In the genomic region with DNA sequence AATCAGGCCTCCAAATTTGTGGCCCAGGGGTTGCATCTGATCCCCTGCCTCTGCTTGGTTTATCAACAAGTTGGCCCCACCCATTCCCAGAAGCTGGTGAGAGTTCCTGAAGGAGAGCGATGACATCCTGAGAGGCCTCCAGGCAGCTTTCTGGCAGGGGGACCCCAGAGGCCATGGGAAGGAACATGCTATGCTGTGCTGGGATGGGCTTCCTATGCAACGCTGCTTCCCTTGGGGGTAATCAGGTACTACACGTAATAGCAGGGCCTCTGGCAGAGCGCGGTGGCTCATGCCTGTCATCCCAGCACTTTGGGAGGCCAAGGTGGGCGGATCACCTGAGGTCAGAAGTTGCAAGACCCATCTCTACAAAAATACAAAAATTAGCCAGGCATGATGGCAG, we compare ENCODE assay signal across 27 cellular contexts. TPM values are rescaled to one million over a fixed set of nuclear protein-coding genes. Genes with fewer than 3 reads are reported as not detected.
DNase-seq lines count a peak whose midpoint lies in the region; ATAC-seq, FAIRE-seq and TF ChIP-seq lines count a peak whose summit lies in the region.
"Had no signal": no experiment of that assay in that cellular context is flagged by ENCODE, and none has a peak within 500 bp of the region (broad histone marks: within the 10 kb centered on the region; RNA-seq: fewer than 3 reads in every experiment).

No MANE protein-coding gene starts in this region.

- H3K9me3 Mint-ChIP-seq in glutamatergic neuron (ENCODE audit: unreplicated experiment): no peaks in the 10 kb centered on the region
- H3K9me3 Mint-ChIP-seq: CD8-positive, alpha-beta T cell had no signal

- in situ Hi-C loops in IMR-90 (cut with MboI; ENCODE audit: low sequenced_read_pairs): loop anchor here (5.0 kb wide), 1 partner anchor 115 kb away; no protein-coding TSS in a partner anchor

- no peaks in the 10 kb centered on the region for H3K27me3 ChIP-seq in IMR-90 (ENCODE audit: control insufficient read depth, insufficient read depth, low read length)
- H3K27me3 ChIP-seq: MG63 had no signal

- H3K9me3 ChIP-seq in A549 (no peaks in the 10 kb centered on the region), IMR-90 (ENCODE audit: control insufficient read depth, insufficient read depth, low read length) (no peaks in the 10 kb centered on the region)
- H3K9me3 ChIP-seq: HAP-1, MG63 had no signal

- H3K4me3 ChIP-seq in A549 (no peak overlapping the region), IMR-90 (ENCODE audit: insufficient read depth, low read depth, low read length) (no peak overlapping the region)
- H3K4me3 ChIP-seq: HAP-1, MG63 had no signal

- no peak overlapping the region for H3K56ac ChIP-seq in IMR-90 (ENCODE audit: extremely low read depth, insufficient read depth, low read length)

- H4K8ac ChIP-seq in IMR-90 (ENCODE audit: low read depth in 2 of 2, low read length in 2 of 2): no peak overlapping the region

- 96% methylated on average over 4 of the region's 6 CpGs for WGBS in A549 (ENCODE audit: missing lambda C conversion rate)
- WGBS in IMR-90 (ENCODE audit: extremely low coverage in 2 of 2, insufficient read length in 1 of 2), 2 experiments: 100% methylated on average over 1 of the region's 6 CpGs; no CpG with 5 or more reads in 1 of the 2 experiments

- no peak overlapping the region for H3K27ac Mint-ChIP-seq in glutamatergic neuron (ENCODE audit: unreplicated experiment)
- H3K27ac Mint-ChIP-seq: CD8-positive, alpha-beta T cell had no signal

- TF ChIP-seq POLR2A in A549 (IDR thresholded peaks at IDR 0.05; ENCODE audit: low read length) (no peak), IMR-90 (IDR thresholded peaks at IDR 0.05; ENCODE audit: low read depth, low read length) (no peak)

- H3K79me1 ChIP-seq in IMR-90 (ENCODE audit: low read depth in 1 of 2, low read length in 2 of 2): peaks cover 0 to 6% of the 10 kb centered on the region in 2 experiments; a peak in 2 of 4 replicates

- dilution Hi-C loops in IMR-90 (cut with HindIII; ENCODE audit: low sequenced_read_pairs, unreplicated experiment): no loop called here

- no peak overlapping the region for H2BK15ac ChIP-seq in IMR-90 (ENCODE audit: low read depth, low read length)

- no peak overlapping the region for H3K9ac ChIP-seq in IMR-90 (ENCODE audit: low read depth, low read length)

- POLR2A ChIA-PET in A549 (lab: Yijun Ruan, JAX) (no interaction called here), IMR-90 (lab: Charles Lee; ENCODE audit: unreplicated experiment) (no interaction called here)

- BruUV-seq in IMR-90 (replicated peaks; lab: Mats Ljungman, UMichigan): no TSS peak

- no peak overlapping the region for H4K5ac ChIP-seq in IMR-90 (ENCODE audit: low read depth, low read length)

- H2AFZ ChIP-seq in IMR-90 (replicated peaks; ENCODE audit: low read length, poor library complexity): no peak overlapping the region

- H3K36me3 ChIP-seq in IMR-90 (ENCODE audit: control insufficient read depth, insufficient read depth, low read length): peaks cover 45% of the 10 kb centered on the region

- no peak overlapping the region for H4K91ac ChIP-seq in IMR-90 (ENCODE audit: insufficient read depth, low read depth, low read length)

- no peaks in the 10 kb centered on the region for H3K36me3 Mint-ChIP-seq in glutamatergic neuron (ENCODE audit: unreplicated experiment)

- H3K4me1 ChIP-seq in A549 (peaks cover 14% of the 10 kb centered on the region), IMR-90 (ENCODE audit: control insufficient read depth, insufficient read depth, low read length) (0 out of 2 replicates have a peak, but pooled peaks cover 2% of the 10 kb centered on the region)
- H3K4me1 ChIP-seq: HAP-1 had no signal

- DNase-seq in A549 (ENCODE audit: low read depth in 1 of 2, low spot score in 1 of 2) (no peak), ELF-1 (ENCODE audit: low read depth, low spot score) (peak; percentile 17), IMR-90 (no peak), glutamatergic neuron (peak; percentile 19), germinal center (ENCODE audit: low spot score) (no peak), inferior parietal cortex (ENCODE audit: extremely low spot score) (no peak)
- DNase-seq: CD8-positive, alpha-beta T cell; DMS 273 treated with DMSO at 0.1 percent for 48 hours; DND-41; MG63; NCI-H1105 treated with DMSO at 0.1 percent for 48 hours; NCI-H146; NCI-H1930; NCI-H2107; NCI-H446; NCI-H524 treated with DMSO at 0.1 percent for 48 hours; NCI-H774; Right ventricle myocardium superior; RPMI8226; SW 1271 had no signal

- H4K20me1 ChIP-seq in IMR-90 (ENCODE audit: insufficient read depth, low read length): no peaks in the 10 kb centered on the region

- H3K27ac ChIP-seq in A549 (no peak overlapping the region), IMR-90 (ENCODE audit: insufficient read depth, low read length) (no peak overlapping the region)
- H3K27ac ChIP-seq: C4-2B, HL-60 had no signal

- TF ChIP-seq RAD21 in A549 (conservative IDR thresholded peaks at IDR 0.05 in 1 of 2, IDR thresholded peaks at IDR 0.05 in 1 of 2) (no peak), IMR-90 (IDR thresholded peaks at IDR 0.05; ENCODE audit: low read length) (no peak)

- H3K27me3 Mint-ChIP-seq in glutamatergic neuron (ENCODE audit: unreplicated experiment): no peaks in the 10 kb centered on the region
- H3K27me3 Mint-ChIP-seq: B cell had no signal

- H3K14ac ChIP-seq in IMR-90 (replicated peaks; ENCODE audit: low read depth, low read length): no peak overlapping the region

- no peak overlapping the region for H2BK20ac ChIP-seq in IMR-90 (ENCODE audit: low read depth, low read length)

- CTCF ChIA-PET in A549 (lab: Yijun Ruan, JAX): no interaction called here
- CTCF ChIA-PET in IMR-90 (lab: Yijun Ruan, JAX): no interaction called here

- TF ChIP-seq EP300 in A549 (IDR thresholded peaks at IDR 0.05): no peak

- no peak overlapping the region for H3K18ac ChIP-seq in IMR-90 (ENCODE audit: low read depth, low read length)

- intact Hi-C loops in IMR-90 (cut with micrococcal nuclease): no loop called here

- H2AK5ac ChIP-seq in IMR-90 (ENCODE audit: low read depth, low read length): no peak overlapping the region

- ATAC-seq in A549 (peak; percentile 53 to 54; a peak in 3 of 6 replicates), IMR-90 (ENCODE audit: low read depth) (no peak), HG02763 (IDR thresholded peaks at IDR 0.05; ENCODE audit: unreplicated experiment) (no peak), GM21360 (IDR thresholded peaks at IDR 0.05; ENCODE audit: unreplicated experiment) (no peak)
- ATAC-seq: CD8-positive, alpha-beta T cell had no signal

- peak overlapping the region; percentile 28 for H2AK9ac ChIP-seq in IMR-90 (replicated peaks; ENCODE audit: low read depth, low read length, poor library complexity)

- H2BK120ac ChIP-seq in IMR-90 (ENCODE audit: low read depth, low read length): no peak overlapping the region

- H3K4ac ChIP-seq in IMR-90 (ENCODE audit: low read depth, low read length): no peak overlapping the region

- peaks cover 8% of the 10 kb centered on the region for H3K9me1 ChIP-seq in IMR-90 (ENCODE audit: insufficient read depth, low read length)

- H3K23ac ChIP-seq in IMR-90 (ENCODE audit: low read depth, low read length): no peak overlapping the region

- no peak overlapping the region for H3K4me2 ChIP-seq in A549
- no peak overlapping the region for H3K4me2 ChIP-seq in IMR-90 (ENCODE audit: low read depth, low read length)

- FAIRE-seq in A549 (lab: Jason Lieb, UNC): no peak
- FAIRE-seq: GM19239 had no signal

- no peaks in the 10 kb centered on the region for H3K4me1 Mint-ChIP-seq in glutamatergic neuron (ENCODE audit: low read depth, unreplicated experiment)
- H3K4me1 Mint-ChIP-seq: B cell had no signal

- TF ChIP-seq CTCF in A549 (IDR thresholded peaks at IDR 0.05) (no peak), IMR-90 (conservative IDR thresholded peaks at IDR 0.05; ENCODE audit: low read depth, low read length) (no peak), glutamatergic neuron (IDR thresholded peaks at IDR 0.05; ENCODE audit: partially characterized antibody, unreplicated experiment) (no peak)

- H3K4me3 Mint-ChIP-seq in glutamatergic neuron (ENCODE audit: unreplicated experiment): no peak overlapping the region
- H3K4me3 Mint-ChIP-seq: B cell; CD8-positive, alpha-beta T cell had no signal

- H2BK5ac ChIP-seq in IMR-90 (ENCODE audit: low read depth, low read length, poor library complexity, severe bottlenecking): no peak overlapping the region

TF ChIP-seq in A549, 52 proteins besides CTCF, POLR2A, EP300 and RAD21 (continues in another document):
- TF ChIP-seq KDM1A (IDR thresholded peaks at IDR 0.05; ENCODE audit: low read depth): no peak
- TF ChIP-seq ZNF302 (CRISPR knock-in tag; IDR thresholded peaks at IDR 0.05): no peak
- TF ChIP-seq TFCP2L1 (CRISPR knock-in tag; IDR thresholded peaks at IDR 0.05): no peak

TF ChIP-seq in IMR-90, 13 proteins besides CTCF, POLR2A, EP300 and RAD21 (continues in another document):
- TF ChIP-seq RFX5 (IDR thresholded peaks at IDR 0.05; ENCODE audit: low read depth, low read length) (no peak), CHD1 (IDR thresholded peaks at IDR 0.05; ENCODE audit: low read depth, low read length) (no peak)

RNA-seq across cellular contexts. Expression of gene MTF1, which starts 8.4 kb away (rescaled TPM):
- 6.7 and 9.5 TPM in 2 replicates for polyA plus RNA-seq in A549 (2011; rRNA removed)
- 2.4 and 2.6 TPM in 2 replicates for polyA plus RNA-seq in A549 (2012; cell fraction: cytosol; rRNA removed)
- polyA plus RNA-seq in A549 (2012; cell fraction: nucleus; rRNA removed): 2.6 and 2.8 TPM in 2 replicates
- polyA plus RNA-seq in A549 (2017; fragmentation: RNase III; extraction: RNeasy Plus Mini Kit Qiagen cat#74134 plus additional on column Dnase treatment): 3.8 to 4.1 TPM (median 4.0 TPM) in 3 replicates
- 8.6 and 8.8 TPM in 2 replicates for polyA minus RNA-seq in A549 (2011; rRNA and poly(A)+ RNA removed)
- total RNA-seq in IMR-90 (2012; rRNA removed): 2.2 and 2.3 TPM in 2 replicates
- 4.7 and 5.0 TPM in 2 replicates for polyA plus RNA-seq in IMR-90 (2012; rRNA removed)
- polyA plus RNA-seq in IMR-90 (2012; cell fraction: cytosol; rRNA removed): 1.5 and 1.9 TPM in 2 replicates
- 2.6 and 5.8 TPM in 2 replicates for polyA plus RNA-seq in IMR-90 (2012; cell fraction: nucleus; rRNA removed; ENCODE audit: low replicate concordance)
- total RNA-seq in glutamatergic neuron (ENCODE audit: unreplicated experiment): 15.5 TPM

RNA-seq across cellular contexts. Expression of gene YRDC, which starts 59.8 kb away (rescaled TPM):
- polyA plus RNA-seq in A549 (2011; rRNA removed) (21.0 and 21.7 TPM in 2 replicates), A549 (2017; fragmentation: RNase III; extraction: RNeasy Plus Mini Kit Qiagen cat#74134 plus additional on column Dnase treatment) (12.2 to 12.8 TPM (median 12.3 TPM) in 3 replicates), IMR-90 (2012; rRNA removed) (21.0 and 25.0 TPM in 2 replicates)
- 24.3 and 29.0 TPM in 2 replicates for polyA plus RNA-seq in A549 (2012; cell fraction: cytosol; rRNA removed)
- 17.5 and 17.9 TPM in 2 replicates for polyA plus RNA-seq in A549 (2012; cell fraction: nucleus; rRNA removed)
- 11.7 and 15.3 TPM in 2 replicates for polyA minus RNA-seq in A549 (2011; rRNA and poly(A)+ RNA removed)
- total RNA-seq in IMR-90 (2012; rRNA removed) (19.2 and 21.7 TPM in 2 replicates), glutamatergic neuron (ENCODE audit: unreplicated experiment) (14.9 TPM)
- polyA plus RNA-seq in IMR-90 (2012; cell fraction: cytosol; rRNA removed): 15.7 and 17.5 TPM in 2 replicates
- 11.2 and 13.2 TPM in 2 replicates for polyA plus RNA-seq in IMR-90 (2012; cell fraction: nucleus; rRNA removed; ENCODE audit: low replicate concordance)

Comparison
In these comparisons a context has a peak if more than half of its experiments do, and no peak if none do; other contexts are left out.
1. ATAC-seq: peak in A549 (2 of 2); none in IMR-90 (single experiment), HG02763 (single experiment) and GM21360 (single experiment).
2. DNase-seq: peak in ELF-1 (single experiment) and glutamatergic neuron (single experiment); none in A549 (0 of 2), IMR-90 (single experiment), germinal center (single experiment) and inferior parietal cortex (single experiment).